ENCODE assay signal across 8 cellular contexts in the genomic region with DNA sequence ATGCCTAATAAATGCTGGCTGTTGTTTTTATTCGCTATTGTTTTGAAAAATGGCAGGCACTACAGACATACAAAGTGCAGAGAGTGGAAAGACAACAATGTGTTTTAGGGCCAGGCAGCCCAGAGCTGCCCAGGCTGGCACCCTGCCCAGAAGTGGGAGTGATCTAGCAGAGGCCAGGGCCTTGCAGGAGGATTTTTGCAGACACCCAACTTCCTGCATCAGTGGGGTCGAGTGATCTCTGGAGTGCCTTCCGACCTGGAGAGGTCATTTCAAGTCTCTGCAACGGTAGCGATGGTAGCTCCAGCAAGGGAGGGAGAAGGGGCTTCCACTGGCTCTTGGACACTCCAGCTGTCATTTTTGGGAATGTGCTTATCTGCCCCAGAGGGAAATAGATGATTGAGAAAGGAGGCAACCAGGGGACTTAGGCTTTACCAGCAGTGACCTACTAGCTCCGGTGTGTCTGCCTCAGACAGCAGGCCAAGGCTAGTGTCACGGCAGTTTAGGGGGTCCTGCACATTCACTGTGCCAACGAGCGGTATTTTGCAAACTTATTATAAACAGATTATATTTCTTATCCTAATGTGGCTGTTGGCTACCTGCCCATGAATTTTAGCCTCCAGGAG.
DNase-seq lines count a peak whose midpoint lies in the region; ATAC-seq and TF ChIP-seq lines count a peak whose summit lies in the region.
"Not testable (repeated sequence)": the region's sequence is repeated elsewhere in the genome, so short reads cannot be mapped to it uniquely, and the experiment has no call there.

No MANE protein-coding gene starts in this region.

- POLR2A ChIA-PET in PC-9 (lab: Charles Lee; ENCODE audit: unreplicated experiment) = not testable (repeated sequence)

- H3K9me3 ChIP-seq in DND-41 (ENCODE audit: insufficient read depth, low read length, severe bottlenecking); PC-9 (ENCODE audit: insufficient read depth, low read depth); lower lobe of right lung; upper lobe of right lung: not testable (repeated sequence)

- H4K20me1 ChIP-seq in DND-41 (ENCODE audit: insufficient read depth, low read length); PC-9 (ENCODE audit: insufficient read depth): not testable (repeated sequence)

- H2AFZ ChIP-seq in DND-41 (ENCODE audit: low read depth, low read length); PC-9: not testable (repeated sequence)

- H3K27ac ChIP-seq in DND-41 (ENCODE audit: low read length); PC-9; lower lobe of right lung; upper lobe of right lung: not testable (repeated sequence)

- H3K4me3 ChIP-seq in DND-41 (ENCODE audit: low read depth in 1 of 2, low read length in 2 of 2); PC-9; cardiac fibroblast (replicated peaks in 1 of 2; ENCODE audit: low read depth in 2 of 2, low read length in 2 of 2); lower lobe of right lung; upper lobe of right lung: not testable (repeated sequence)

- CTCF ChIA-PET in PC-9 (lab: Charles Lee) = not testable (repeated sequence)

- not testable (repeated sequence) for H3K4me1 ChIP-seq in DND-41 (ENCODE audit: insufficient read depth, low read length); PC-9 (replicated peaks; ENCODE audit: insufficient read depth); lower lobe of right lung; upper lobe of right lung

- not testable (repeated sequence) for H3K4me2 ChIP-seq in DND-41 (ENCODE audit: insufficient read depth, low read length); PC-9

- not testable (repeated sequence) for TF ChIP-seq CTCF in DND-41 (IDR thresholded peaks at IDR 0.05; ENCODE audit: borderline replicate concordance, extremely low read depth, low read length, poor library complexity, severe bottlenecking); PC-9 (conservative IDR thresholded peaks at IDR 0.05); cardiac fibroblast (IDR thresholded peaks at IDR 0.05; ENCODE audit: low read depth, low read length); lower lobe of right lung (IDR thresholded peaks at IDR 0.05); upper lobe of right lung (IDR thresholded peaks at IDR 0.05)

- intact Hi-C loops in PC-9 (cut with micrococcal nuclease; ENCODE audit: unreplicated experiment); lower lobe of right lung (cut with DNase I); sciatic nerve (cut with DNase I); upper lobe of right lung (cut with DNase I): not testable (repeated sequence)

- H3K9me2 ChIP-seq in PC-9 (ENCODE audit: insufficient read depth) = not testable (repeated sequence)

- not testable (repeated sequence) for H3F3A ChIP-seq in PC-9 (ENCODE audit: insufficient read depth, low read depth)

- ATAC-seq in DND-41 (ENCODE audit: insufficient read depth, low read depth) (peak; percentile 88), lower lobe of right lung (peak; percentile 80 to 88), sciatic nerve (peak; percentile 93), upper lobe of right lung (peak; percentile 87)

- not testable (repeated sequence) for H3K79me2 ChIP-seq in DND-41 (ENCODE audit: insufficient read depth, low read length); PC-9 (ENCODE audit: low read depth)

- BruUV-seq in PC-9 (replicated peaks; lab: Mats Ljungman, UMichigan) = not testable (repeated sequence)

- DNase-seq in DND-41 (peak; percentile 63), PC-9 (peak; percentile 27 to 83), activated T-cell treated with anti-CD3 and anti-CD28 coated beads for 1 hour (ENCODE audit: low read depth) (peak; percentile 32), cardiac fibroblast (ENCODE audit: low read depth in 2 of 2) (peak; percentile 55 to 84), globus pallidus (ENCODE audit: low spot score) (peak; percentile 42), lower lobe of right lung (peak; percentile 85), sciatic nerve (ENCODE audit: low spot score) (peak; percentile 86), upper lobe of right lung (peak; percentile 87)

- not testable (repeated sequence) for H3K36me3 ChIP-seq in DND-41 (ENCODE audit: insufficient read depth, low read length); PC-9 (ENCODE audit: low read depth); lower lobe of right lung; upper lobe of right lung

- H3K9ac ChIP-seq in DND-41 (ENCODE audit: low read depth, low read length) = not testable (repeated sequence)

- H3K27me3 ChIP-seq in DND-41 (ENCODE audit: insufficient read depth, low read length, poor library complexity); PC-9 (ENCODE audit: insufficient read depth, low read depth); lower lobe of right lung (ENCODE audit: low read depth); upper lobe of right lung: not testable (repeated sequence)

Comparison
In these comparisons a context has a peak if more than half of its experiments do, and no peak if none do; other contexts are left out.
1. DNase-seq: peak in every context shown above with its lines; median percentile 87 in upper lobe of right lung; 86 in sciatic nerve; 85 in lower lobe of right lung; 70 in cardiac fibroblast; 63 in DND-41; 55 in PC-9; 42 in globus pallidus; 32 in activated T-cell treated with anti-CD3 and anti-CD28 coated beads for 1 hour.